ENCODE assay signal across 8 cellular contexts in genomic region chr5:67493676-67494075, GRCh38.
A peak's percentile ranks its signal among the peaks of the same experiment; 100 is the strongest.
DNase-seq lines count a peak whose midpoint lies in the region; ATAC-seq and TF ChIP-seq lines count a peak whose summit lies in the region.

No MANE protein-coding gene starts in this region.

- H3K4me1 Mint-ChIP-seq in natural killer cell: peaks cover 8 to 17% of the 10 kb centered on the region in 2 donors

- peak; percentile 8 for DNase-seq in A172 (ENCODE audit: low spot score)
- peak; percentile 57 for DNase-seq in HCEC 1CT
- peak; percentile 46 for DNase-seq in RPMI7951 (ENCODE audit: low read depth)
- DNase-seq in fibroblast of the aortic adventitia (ENCODE audit: low read depth): peak; percentile 17
- peak; percentile 94 for DNase-seq in pons (ENCODE audit: low spot score)
- no peak for DNase-seq in natural killer cell

- TF ChIP-seq CTCF in fibroblast of the aortic adventitia (IDR thresholded peaks at IDR 0.05; ENCODE audit: insufficient read depth, low read length) (peak; percentile 15), natural killer cell (IDR thresholded peaks at IDR 0.05) (no peak)

- H3K9me3 Mint-ChIP-seq in natural killer cell: no peaks in the 10 kb centered on the region

- no peaks in the 10 kb centered on the region for H3K36me3 Mint-ChIP-seq in natural killer cell

- no peaks in the 10 kb centered on the region for H3K27me3 Mint-ChIP-seq in natural killer cell (ENCODE audit: low read depth in 2 of 2)

- H3K4me3 Mint-ChIP-seq in natural killer cell: no peak overlapping the region

- no peak overlapping the region for H3K27ac Mint-ChIP-seq in natural killer cell

- H3K4me3 ChIP-seq in fibroblast of the aortic adventitia (ENCODE audit: low read depth, low read length): no peak overlapping the region

- ATAC-seq in natural killer cell: no peak
- ATAC-seq in HG03108 (IDR thresholded peaks at IDR 0.05; ENCODE audit: unreplicated experiment): no peak
- ATAC-seq in HG03521 (IDR thresholded peaks at IDR 0.05; ENCODE audit: unreplicated experiment): no peak

- intact Hi-C loops in natural killer cell (cut with micrococcal nuclease): no loop called here
